In the genomic region with DNA sequence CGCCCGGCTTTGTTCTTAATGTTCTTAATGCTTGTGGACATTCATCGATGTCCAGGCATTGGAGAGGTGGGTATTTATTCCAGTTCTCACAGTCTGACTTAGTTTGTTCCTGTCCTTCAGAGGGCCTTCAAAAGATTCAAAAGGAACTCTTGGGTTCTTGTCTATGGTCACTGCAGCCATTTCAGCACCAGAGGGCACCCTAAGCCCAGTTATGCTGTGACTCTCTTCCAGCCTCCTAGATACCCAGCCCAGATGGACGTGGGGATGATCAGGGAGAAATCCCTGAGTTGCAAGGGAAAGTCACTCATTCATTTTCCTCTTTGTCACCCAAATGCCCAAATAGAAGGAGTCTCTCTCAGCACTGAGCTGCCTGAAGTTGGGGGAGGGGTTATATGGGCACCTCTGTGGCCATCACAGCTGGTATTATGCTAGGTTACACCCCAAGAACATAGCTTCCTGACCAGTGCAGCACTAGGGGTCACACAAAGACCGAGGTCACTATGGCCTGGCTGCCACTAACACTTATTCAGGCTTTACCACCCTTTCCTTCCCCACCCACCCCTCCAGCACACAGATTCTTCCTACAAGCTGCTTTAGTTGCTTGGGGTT, we compare ENCODE assay signal across 8 cellular contexts. TPM values are rescaled to one million over a fixed set of nuclear protein-coding genes. Genes with fewer than 3 reads are reported as not detected.
DNase-seq lines count a peak whose midpoint lies in the region; ATAC-seq and TF ChIP-seq lines count a peak whose summit lies in the region.

No MANE protein-coding gene starts in this region.

- H3K4me1 ChIP-seq in fibroblast of lung (ENCODE audit: control insufficient read depth, extremely low read depth, insufficient read depth, low read length), result peaks cover 3% of the 10 kb centered on the region

- H3K9ac ChIP-seq in fibroblast of lung (ENCODE audit: insufficient read depth, low read length) (no peak overlapping the region), neural cell (ENCODE audit: low read length) (no peak overlapping the region)

- no peak overlapping the region for H3K27ac Mint-ChIP-seq in stimulated activated naive CD8-positive, alpha-beta T cell treated with anti-CD3 and anti-CD28 coated beads, Interleukin-15, amount 100 ng/mL, for 72 hours

- no peaks in the 10 kb centered on the region for H3K9me3 Mint-ChIP-seq in stimulated activated naive CD8-positive, alpha-beta T cell treated with anti-CD3 and anti-CD28 coated beads, Interleukin-15, amount 100 ng/mL, for 72 hours

- no peaks in the 10 kb centered on the region for H4K20me1 ChIP-seq in fibroblast of lung (ENCODE audit: control insufficient read depth, extremely low read depth, insufficient read depth, low read length)
- H4K20me1 ChIP-seq in neural cell (ENCODE audit: insufficient read depth), result no peaks in the 10 kb centered on the region

- H3K4me3 ChIP-seq in fibroblast of lung (replicated peaks in 1 of 4; ENCODE audit: control extremely low read depth in 1 of 4, insufficient read depth in 1 of 4, low read depth in 3 of 4, low read length in 4 of 4) (no peak overlapping the region), neural cell (ENCODE audit: low read length) (no peak overlapping the region)

- H3K4me3 Mint-ChIP-seq in stimulated activated naive CD8-positive, alpha-beta T cell treated with anti-CD3 and anti-CD28 coated beads, Interleukin-15, amount 100 ng/mL, for 72 hours, result no peak overlapping the region

- H3K4me2 ChIP-seq in fibroblast of lung (ENCODE audit: extremely low read depth, insufficient read depth, low read length), result no peak overlapping the region
- no peak overlapping the region for H3K4me2 ChIP-seq in neural cell (ENCODE audit: low read length)

- H3K27me3 Mint-ChIP-seq in stimulated activated naive CD8-positive, alpha-beta T cell treated with anti-CD3 and anti-CD28 coated beads, Interleukin-15, amount 100 ng/mL, for 72 hours, result peaks cover 20% of the 10 kb centered on the region

- no peaks in the 10 kb centered on the region for H3K9me2 ChIP-seq in neural cell (ENCODE audit: insufficient read depth, low read length)

- H3K36me3 ChIP-seq in fibroblast of lung (ENCODE audit: control insufficient read depth, insufficient read depth, low read length), result no peaks in the 10 kb centered on the region
- no peaks in the 10 kb centered on the region for H3K36me3 ChIP-seq in neural cell (ENCODE audit: insufficient read depth, low read length)

- H3K4me1 Mint-ChIP-seq in stimulated activated naive CD8-positive, alpha-beta T cell treated with anti-CD3 and anti-CD28 coated beads, Interleukin-15, amount 100 ng/mL, for 72 hours, result no peaks in the 10 kb centered on the region

- TF ChIP-seq CTCF in fibroblast of lung (conservative IDR thresholded peaks at IDR 0.05 in 1 of 2, IDR thresholded peaks at IDR 0.05 in 1 of 2; ENCODE audit: low read depth in 1 of 2, low read length in 2 of 2) (peak; percentile 93 to 94), neural cell (IDR thresholded peaks at IDR 0.05; ENCODE audit: poor library complexity, severe bottlenecking) (peak; percentile 75)

- TF ChIP-seq RAD21 in Ishikawa (IDR thresholded peaks at IDR 0.05; ENCODE audit: low read depth) (peak; percentile 98), neural cell (conservative IDR thresholded peaks at IDR 0.05) (peak; percentile 80)

- H3K79me2 ChIP-seq in fibroblast of lung (ENCODE audit: control insufficient read depth, insufficient read depth, low read length), result no peaks in the 10 kb centered on the region
- H3K79me2 ChIP-seq in neural cell (replicated peaks; ENCODE audit: insufficient read depth, low read length), result no peaks in the 10 kb centered on the region

- TF ChIP-seq EP300 in Ishikawa (IDR thresholded peaks at IDR 0.05; ENCODE audit: borderline replicate concordance), result no peak
- no peak for TF ChIP-seq EP300 in neural cell (conservative IDR thresholded peaks at IDR 0.05; ENCODE audit: poor library complexity, severe bottlenecking)

- H3K27me3 ChIP-seq in fibroblast of lung (ENCODE audit: control insufficient read depth, insufficient read depth, low read length), result no peaks in the 10 kb centered on the region
- no peaks in the 10 kb centered on the region for H3K27me3 ChIP-seq in neural cell (ENCODE audit: insufficient read depth, low read depth, low read length)

- DNase-seq in D341Med (ENCODE audit: low spot score), result peak; percentile 81
- peak; percentile 9 for DNase-seq in OCI-M2 (lab: John Stamatoyannopoulos, UW; ENCODE audit: unreplicated experiment)
- peak; percentile 54 for DNase-seq in activated T-cell treated with anti-CD3 and anti-CD28 coated beads for 48 hours (ENCODE audit: low read depth)
- peak; percentile 61 to 82 for DNase-seq in fibroblast of lung (ENCODE audit: low read depth in 2 of 2)
- DNase-seq in stimulated activated naive CD8-positive, alpha-beta T cell treated with anti-CD3 and anti-CD28 coated beads, Interleukin-15, amount 100 ng/mL, for 72 hours, result peak; percentile 55 to 72

- H3K27ac ChIP-seq in fibroblast of lung (ENCODE audit: insufficient read depth, low read length) (no peak overlapping the region), neural cell (ENCODE audit: low read length) (no peak overlapping the region)

- H2AFZ ChIP-seq in fibroblast of lung (ENCODE audit: low read length), result peak overlapping the region; percentile 89
- no peak overlapping the region for H2AFZ ChIP-seq in neural cell (ENCODE audit: low read depth, low read length)

- H3F3A ChIP-seq in neural cell (ENCODE audit: insufficient read depth, low read length, poor library complexity, severe bottlenecking), result no peaks in the 10 kb centered on the region

- H3K9me3 ChIP-seq in fibroblast of lung (ENCODE audit: control insufficient read depth, insufficient read depth, low read depth, low read length) (no peaks in the 10 kb centered on the region), neural cell (ENCODE audit: low read length) (no peaks in the 10 kb centered on the region)

- ATAC-seq in GM21381 (IDR thresholded peaks at IDR 0.05; ENCODE audit: unreplicated experiment), result peak; percentile 91
- ATAC-seq in stimulated activated naive CD8-positive, alpha-beta T cell treated with anti-CD3 and anti-CD28 coated beads, Interleukin-15, amount 100 ng/mL, for 72 hours, result peak; percentile 92

TF ChIP-seq in Ishikawa, 13 proteins besides CTCF, POLR2A, EP300 and RAD21:
- no peak for TF ChIP-seq TAF1 (IDR thresholded peaks at IDR 0.05; ENCODE audit: low read depth)
- no peak for TF ChIP-seq YY1 (IDR thresholded peaks at IDR 0.05; ENCODE audit: low read depth)
- TF ChIP-seq CREB1 (IDR thresholded peaks at IDR 0.05; ENCODE audit: low read depth), result no peak
- TF ChIP-seq, protein P1, sequence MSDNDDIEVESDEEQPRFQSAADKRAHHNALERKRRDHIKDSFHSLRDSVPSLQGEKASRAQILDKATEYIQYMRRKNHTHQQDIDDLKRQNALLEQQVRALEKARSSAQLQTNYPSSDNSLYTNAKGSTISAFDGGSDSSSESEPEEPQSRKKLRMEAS (IDR thresholded peaks at IDR 0.05), result no peak
- no peak for TF ChIP-seq NFIC (IDR thresholded peaks at IDR 0.05)
- TF ChIP-seq FOXM1 (IDR thresholded peaks at IDR 0.05; ENCODE audit: borderline replicate concordance, low read depth), result no peak
- TF ChIP-seq, protein P2, sequence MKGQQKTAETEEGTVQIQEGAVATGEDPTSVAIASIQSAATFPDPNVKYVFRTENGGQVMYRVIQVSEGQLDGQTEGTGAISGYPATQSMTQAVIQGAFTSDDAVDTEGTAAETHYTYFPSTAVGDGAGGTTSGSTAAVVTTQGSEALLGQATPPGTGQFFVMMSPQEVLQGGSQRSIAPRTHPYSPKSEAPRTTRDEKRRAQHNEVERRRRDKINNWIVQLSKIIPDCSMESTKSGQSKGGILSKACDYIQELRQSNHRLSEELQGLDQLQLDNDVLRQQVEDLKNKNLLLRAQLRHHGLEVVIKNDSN (IDR thresholded peaks at IDR 0.05), result no peak
- TF ChIP-seq CEBPB (IDR thresholded peaks at IDR 0.05), result no peak
TF ChIP-seq in Ishikawa: peak in this region for 0.

TF ChIP-seq in neural cell, 6 proteins besides CTCF, POLR2A, EP300 and RAD21:
- TF ChIP-seq MXI1 (conservative IDR thresholded peaks at IDR 0.05; ENCODE audit: poor library complexity, severe bottlenecking) (no peak), SMC3 (conservative IDR thresholded peaks at IDR 0.05; ENCODE audit: poor library complexity) (peak; percentile 84)
TF ChIP-seq in neural cell: peak in this region for 1.

RNA-seq across cellular contexts. Expression of a gene that starts 26.5 kb away (rescaled TPM):
- total RNA-seq in fibroblast of lung, result 9.7 and 10.8 TPM in 2 replicates
- 4.8 and 7.1 TPM in 2 replicates for polyA plus RNA-seq in fibroblast of lung
- 3.2 and 4.2 TPM in 2 replicates for polyA plus RNA-seq in fibroblast of lung (2012)
- not detected in 2 replicates for polyA minus RNA-seq in fibroblast of lung (ENCODE audit: low replicate concordance)
- 21.1 and 28.0 TPM in 2 replicates for polyA plus RNA-seq in neural cell
- polyA minus RNA-seq in neural cell, result 49.7 and 59.6 TPM in 2 replicates

RNA-seq across cellular contexts. Expression of a gene that starts 38.9 kb away (rescaled TPM):
- 17.2 and 30.4 TPM in 2 replicates for total RNA-seq in fibroblast of lung
- polyA plus RNA-seq in fibroblast of lung, result 57.9 and 85.7 TPM in 2 replicates
- 50.9 and 57.5 TPM in 2 replicates for polyA plus RNA-seq in fibroblast of lung (2012)
- 20.7 and 40.0 TPM in 2 replicates for polyA minus RNA-seq in fibroblast of lung (ENCODE audit: low replicate concordance)
- 135 and 188 TPM in 2 replicates for polyA plus RNA-seq in neural cell
- 71.6 and 93.8 TPM in 2 replicates for polyA minus RNA-seq in neural cell

Comparison
In these comparisons a context has a peak if more than half of its experiments do, and no peak if none do; other contexts are left out.
1. DNase-seq: peak in every context shown above with its lines; median percentile 81 in D341Med; 72 in fibroblast of lung; 64 in stimulated activated naive CD8-positive, alpha-beta T cell treated with anti-CD3 and anti-CD28 coated beads, Interleukin-15, amount 100 ng/mL, for 72 hours; 54 in activated T-cell treated with anti-CD3 and anti-CD28 coated beads for 48 hours; 9 in OCI-M2.